10 cellular contexts compared by ENCODE assay signal in genomic region chr17:12421646-12422306, GRCh38.
DNase-seq lines count a peak whose midpoint lies in the region; ATAC-seq, FAIRE-seq and TF ChIP-seq lines count a peak whose summit lies in the region.
"Had no signal": no experiment of that assay in that cellular context is flagged by ENCODE, and none has a peak within 500 bp of the region (broad histone marks: within the 10 kb centered on the region; RNA-seq: fewer than 3 reads in every experiment).

No MANE protein-coding gene starts in this region.

- H3K9me3 Mint-ChIP-seq in nephron progenitor cell = peaks cover 13% of the 10 kb centered on the region
- peaks cover 5% of the 10 kb centered on the region for H3K9me3 Mint-ChIP-seq in chondrocyte (ENCODE audit: low read depth)

- no peak for DNase-seq in GM18507 (ENCODE audit: extremely low spot score, insufficient read length, low read depth)
- no peak for DNase-seq in nephron progenitor cell
- DNase-seq in NCI-H128 (lab: John Stamatoyannopoulos, UW; ENCODE audit: unreplicated experiment) = no peak
- DNase-seq in chondrocyte (ENCODE audit: low spot score) = no peak
- DNase-seq in NCI-H345 treated with DMSO at 0.1 percent for 48 hours (lab: John Stamatoyannopoulos, UW; ENCODE audit: unreplicated experiment) = no peak
- DNase-seq: activated CD4-positive, alpha-beta T cell treated with anti-CD3 and anti-CD28 coated beads, Interleukin-2, amount 50 U/mL, for 4 hours had no signal

- H3K4me3 Mint-ChIP-seq in nephron progenitor cell (no peak overlapping the region), chondrocyte (ENCODE audit: unreplicated experiment) (no peak overlapping the region)
- H3K4me3 Mint-ChIP-seq: activated naive CD4-positive, alpha-beta T cell treated with anti-CD3 and anti-CD28 coated beads, Interleukin-2, amount 50 U/mL, for 24 hours had no signal

- H3K27me3 Mint-ChIP-seq in nephron progenitor cell (ENCODE audit: low read depth, poor library complexity) (peaks cover 4% of the 10 kb centered on the region), chondrocyte (ENCODE audit: low read depth) (no peaks in the 10 kb centered on the region)

- H3K4me1 Mint-ChIP-seq in nephron progenitor cell (peaks cover 21% of the 10 kb centered on the region), chondrocyte (ENCODE audit: low read depth) (no peaks in the 10 kb centered on the region)
- H3K4me1 Mint-ChIP-seq: activated naive CD4-positive, alpha-beta T cell treated with anti-CD3 and anti-CD28 coated beads, Interleukin-2, amount 50 U/mL, for 24 hours had no signal

- ATAC-seq in GM21576 (IDR thresholded peaks at IDR 0.05; ENCODE audit: unreplicated experiment) = peak; percentile 93
- ATAC-seq in HG03565 (IDR thresholded peaks at IDR 0.05; ENCODE audit: unreplicated experiment) = peak; percentile 73
- ATAC-seq in GM19452 (IDR thresholded peaks at IDR 0.05; ENCODE audit: unreplicated experiment) = no peak

- peak; percentile 68 for FAIRE-seq in GM18507 (lab: Jason Lieb, UNC)

- H3K36me3 Mint-ChIP-seq in nephron progenitor cell (ENCODE audit: low read depth) = no peaks in the 10 kb centered on the region
- peaks cover 4% of the 10 kb centered on the region for H3K36me3 Mint-ChIP-seq in chondrocyte (ENCODE audit: low read depth)
- H3K36me3 Mint-ChIP-seq: activated naive CD4-positive, alpha-beta T cell treated with anti-CD3 and anti-CD28 coated beads, Interleukin-2, amount 50 U/mL, for 24 hours had no signal

- H3K27ac Mint-ChIP-seq in nephron progenitor cell (peak overlapping the region; percentile 89), chondrocyte (ENCODE audit: unreplicated experiment) (no peak overlapping the region)
- H3K27ac Mint-ChIP-seq: activated naive CD4-positive, alpha-beta T cell treated with anti-CD3 and anti-CD28 coated beads, Interleukin-2, amount 50 U/mL, for 24 hours had no signal

- TF ChIP-seq CTCF in nephron progenitor cell (IDR thresholded peaks at IDR 0.05) (no peak), chondrocyte (IDR thresholded peaks at IDR 0.05) (no peak)
